10 cellular contexts compared by ENCODE assay signal in genomic region chr10:93475871-93476270, GRCh38. TPM values are rescaled to one million over a fixed set of nuclear protein-coding genes. Genes with fewer than 3 reads are reported as not detected.
A peak's percentile ranks its signal among the peaks of the same experiment; 100 is the strongest.
DNase-seq lines count a peak whose midpoint lies in the region; TF ChIP-seq lines count a peak whose summit lies in the region.
"Had no signal": no experiment of that assay in that cellular context is flagged by ENCODE, and none has a peak within 500 bp of the region (broad histone marks: within the 10 kb centered on the region; RNA-seq: fewer than 3 reads in every experiment).

No MANE protein-coding gene starts in this region.

- no peak for TF ChIP-seq EP300 in SK-N-SH (IDR thresholded peaks at IDR 0.05; ENCODE audit: borderline replicate concordance in 1 of 2, low read depth in 1 of 2, low read length in 1 of 2)

- TF ChIP-seq RAD21 in SK-N-SH (IDR thresholded peaks at IDR 0.05; ENCODE audit: low read length), result no peak

- no peaks in the 10 kb centered on the region for H3K4me1 Mint-ChIP-seq in activated naive CD4-positive, alpha-beta T cell treated with anti-CD3 and anti-CD28 coated beads, Interleukin-2, amount 10 ng/mL, durations not matched to agents 7 days and 5 days

- peaks cover 0 to 23% of the 10 kb centered on the region in 2 experiments for H3K36me3 ChIP-seq in SK-N-SH (replicated peaks in 1 of 2; ENCODE audit: control insufficient read depth in 1 of 2, insufficient read depth in 2 of 2, low read length in 1 of 2)
- H3K36me3 ChIP-seq in smooth muscle cell (ENCODE audit: low read depth), result no peaks in the 10 kb centered on the region
- no peaks in the 10 kb centered on the region for H3K36me3 ChIP-seq in WERI-Rb-1

- H3K4me3 Mint-ChIP-seq in activated naive CD4-positive, alpha-beta T cell treated with anti-CD3 and anti-CD28 coated beads, Interleukin-2, amount 10 ng/mL, durations not matched to agents 7 days and 5 days, result no peak overlapping the region
- H3K4me3 Mint-ChIP-seq: activated T-helper 17 cell treated with anti-CD3 and anti-CD28 coated beads, Interleukin-2, amount 50 U/mL, for 72 hours had no signal

- TF ChIP-seq CTCF in SK-N-SH (IDR thresholded peaks at IDR 0.05) (no peak), fibroblast of the aortic adventitia (IDR thresholded peaks at IDR 0.05; ENCODE audit: insufficient read depth, low read length) (no peak), smooth muscle cell (IDR thresholded peaks at IDR 0.05; ENCODE audit: borderline replicate concordance, insufficient read depth, poor library complexity, severe bottlenecking) (no peak), WERI-Rb-1 (IDR thresholded peaks at IDR 0.05; ENCODE audit: low read depth, low read length) (no peak)

- POLR2A ChIA-PET in SK-N-SH (lab: Yijun Ruan, JAX), result no interaction called here

- CTCF ChIA-PET in SK-N-SH (lab: Yijun Ruan, JAX), result interaction anchor here (1.4 to 8.8 kb wide), 2 partner anchors 20 to 100 kb away, joined by 3 to 92 read pairs; no protein-coding TSS in a partner anchor
- CTCF ChIA-PET in activated naive CD4-positive, alpha-beta T cell treated with anti-CD3 and anti-CD28 coated beads, Interleukin-2, amount 10 ng/mL, durations not matched to agents 7 days and 5 days (lab: Charles Lee), result interaction anchor here (6.3 kb wide), 1 partner anchor 99 kb away, joined by 42 read pairs; no protein-coding TSS in a partner anchor

- H3F3A ChIP-seq in SK-N-SH (replicated peaks; ENCODE audit: insufficient read depth), result peaks cover 59% of the 10 kb centered on the region
- H3F3A ChIP-seq in smooth muscle cell (ENCODE audit: low read depth), result peaks cover 11% of the 10 kb centered on the region

- H3K4me1 ChIP-seq in SK-N-SH (ENCODE audit: control insufficient read depth in 1 of 2, insufficient read depth in 2 of 2, low read depth in 1 of 2, low read length in 1 of 2), result peaks cover 10 to 28% of the 10 kb centered on the region in 2 experiments; a peak in 2 of 4 replicates
- H3K4me1 ChIP-seq in smooth muscle cell (ENCODE audit: low read depth), result peaks cover 26% of the 10 kb centered on the region

- H3K4me2 ChIP-seq in SK-N-SH (no peak overlapping the region), smooth muscle cell (peak overlapping the region; percentile 38)

- H3K27ac ChIP-seq in SK-N-SH (ENCODE audit: low read depth in 2 of 2, low read length in 1 of 2) (peak overlapping the region in 1 of 2 experiments; percentile 99; a peak in 2 of 4 replicates), smooth muscle cell (ENCODE audit: low read depth) (peak overlapping the region; percentile 52), WERI-Rb-1 (no peak overlapping the region), substantia nigra (ENCODE audit: low read depth, low read length, poor library complexity, severe bottlenecking) (no peak overlapping the region)

- 13% methylated on average over 2 of the region's 2 CpGs for WGBS in SK-N-SH (ENCODE audit: low lambda C conversion rate)
- WGBS in smooth muscle cell (ENCODE audit: low lambda C conversion rate), result 32% methylated on average over 2 of the region's 2 CpGs

- H3K9ac ChIP-seq in SK-N-SH, result peak overlapping the region; percentile 33; the same call in 1 of the 2 replicates
- no peak overlapping the region for H3K9ac ChIP-seq in smooth muscle cell (ENCODE audit: low read depth)

- no peaks in the 10 kb centered on the region for H3K9me3 Mint-ChIP-seq in activated naive CD4-positive, alpha-beta T cell treated with anti-CD3 and anti-CD28 coated beads, Interleukin-2, amount 10 ng/mL, durations not matched to agents 7 days and 5 days
- H3K9me3 Mint-ChIP-seq: activated T-helper 17 cell treated with anti-CD3 and anti-CD28 coated beads, Interleukin-2, amount 50 U/mL, for 72 hours had no signal

- H3K9me3 ChIP-seq in SK-N-SH (no peaks in the 10 kb centered on the region), smooth muscle cell (replicated peaks; ENCODE audit: low read depth) (no peaks in the 10 kb centered on the region), WERI-Rb-1 (ENCODE audit: severe bottlenecking) (no peaks in the 10 kb centered on the region)

- H2AFZ ChIP-seq in SK-N-SH (ENCODE audit: low read depth) (no peak overlapping the region), smooth muscle cell (ENCODE audit: low read depth) (no peak overlapping the region)

- H3K4me3 ChIP-seq in SK-N-SH (ENCODE audit: low read depth in 2 of 2, low read length in 1 of 2) (no peak overlapping the region), fibroblast of the aortic adventitia (ENCODE audit: low read depth, low read length) (no peak overlapping the region), smooth muscle cell (no peak overlapping the region), WERI-Rb-1 (ENCODE audit: low read depth, low read length) (no peak overlapping the region)

- no peak overlapping the region for H3K27ac Mint-ChIP-seq in activated naive CD4-positive, alpha-beta T cell treated with anti-CD3 and anti-CD28 coated beads, Interleukin-2, amount 10 ng/mL, durations not matched to agents 7 days and 5 days
- H3K27ac Mint-ChIP-seq: activated T-helper 17 cell treated with anti-CD3 and anti-CD28 coated beads, Interleukin-2, amount 50 U/mL, for 72 hours had no signal

- H3K27me3 ChIP-seq in SK-N-SH (ENCODE audit: insufficient read depth) (no peaks in the 10 kb centered on the region), smooth muscle cell (ENCODE audit: low read depth) (no peaks in the 10 kb centered on the region), WERI-Rb-1 (ENCODE audit: insufficient read depth, low read depth, severe bottlenecking) (no peaks in the 10 kb centered on the region)

- H3K27me3 Mint-ChIP-seq in activated naive CD4-positive, alpha-beta T cell treated with anti-CD3 and anti-CD28 coated beads, Interleukin-2, amount 10 ng/mL, durations not matched to agents 7 days and 5 days, result peaks cover 4% of the 10 kb centered on the region
- H3K27me3 Mint-ChIP-seq: activated T-helper 17 cell treated with anti-CD3 and anti-CD28 coated beads, Interleukin-2, amount 50 U/mL, for 72 hours had no signal

- H4K20me1 ChIP-seq in SK-N-SH (ENCODE audit: insufficient read depth), result no peaks in the 10 kb centered on the region
- H4K20me1 ChIP-seq in smooth muscle cell (ENCODE audit: low read depth), result peaks cover 10% of the 10 kb centered on the region

- H3K79me2 ChIP-seq in SK-N-SH (ENCODE audit: insufficient read depth) (peaks cover 93% of the 10 kb centered on the region), smooth muscle cell (ENCODE audit: low read depth) (peaks cover 92% of the 10 kb centered on the region)

- DNase-seq in HCEC 1CT, result peak; percentile 85
- DNase-seq in SK-N-SH, result no peak
- DNase-seq in fibroblast of the aortic adventitia (ENCODE audit: low read depth), result peak; percentile 83
- DNase-seq in smooth muscle cell (lab: John Stamatoyannopoulos, UW; ENCODE audit: unreplicated experiment), result no peak
- no peak for DNase-seq in WERI-Rb-1
- no peak for DNase-seq in activated naive CD4-positive, alpha-beta T cell treated with anti-CD3 and anti-CD28 coated beads, Interleukin-2, amount 10 ng/mL, durations not matched to agents 7 days and 5 days
- no peak for DNase-seq in substantia nigra (lab: John Stamatoyannopoulos, UW)
- no peak for DNase-seq in central memory CD4-positive, alpha-beta T cell
- DNase-seq: NCI-H446 treated with DMSO at 0.1 percent for 48 hours had no signal

- H3K9me2 ChIP-seq in SK-N-SH, result no peaks in the 10 kb centered on the region

- H3K36me3 Mint-ChIP-seq in activated naive CD4-positive, alpha-beta T cell treated with anti-CD3 and anti-CD28 coated beads, Interleukin-2, amount 10 ng/mL, durations not matched to agents 7 days and 5 days, result no peaks in the 10 kb centered on the region

TF ChIP-seq in SK-N-SH, 30 proteins besides CTCF, POLR2A, EP300 and RAD21 (continues in another document):
- no peak for TF ChIP-seq IRF3 (IDR thresholded peaks at IDR 0.05; ENCODE audit: low read depth, low read length)
- peak; percentile 45 for TF ChIP-seq TCF12 (IDR thresholded peaks at IDR 0.05)
- peak; percentile 46 for TF ChIP-seq FOSL2 (IDR thresholded peaks at IDR 0.05; ENCODE audit: borderline replicate concordance, low read depth)
- no peak for TF ChIP-seq ELF1 (IDR thresholded peaks at IDR 0.05)
- TF ChIP-seq, protein P1, sequence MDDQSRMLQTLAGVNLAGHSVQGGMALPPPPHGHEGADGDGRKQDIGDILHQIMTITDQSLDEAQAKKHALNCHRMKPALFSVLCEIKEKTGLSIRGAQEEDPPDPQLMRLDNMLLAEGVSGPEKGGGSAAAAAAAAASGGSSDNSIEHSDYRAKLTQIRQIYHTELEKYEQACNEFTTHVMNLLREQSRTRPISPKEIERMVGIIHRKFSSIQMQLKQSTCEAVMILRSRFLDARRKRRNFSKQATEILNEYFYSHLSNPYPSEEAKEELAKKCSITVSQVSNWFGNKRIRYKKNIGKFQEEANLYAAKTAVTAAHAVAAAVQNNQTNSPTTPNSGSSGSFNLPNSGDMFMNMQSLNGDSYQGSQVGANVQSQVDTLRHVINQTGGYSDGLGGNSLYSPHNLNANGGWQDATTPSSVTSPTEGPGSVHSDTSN (IDR thresholded peaks at IDR 0.05), result no peak
- no peak for TF ChIP-seq RFX5 (IDR thresholded peaks at IDR 0.05; ENCODE audit: low read length)
- no peak for TF ChIP-seq SIN3A (IDR thresholded peaks at IDR 0.05; ENCODE audit: borderline replicate concordance, low read depth, low read length)
- 0 out of 2 replicates have a peak, but pooled peaks have one; percentile 12 for TF ChIP-seq TEAD4 (IDR thresholded peaks at IDR 0.05; ENCODE audit: borderline replicate concordance, insufficient read depth)
- no peak for TF ChIP-seq POLR2AphosphoS5 (IDR thresholded peaks at IDR 0.05; ENCODE audit: low read depth, low read length)
- TF ChIP-seq GABPA (IDR thresholded peaks at IDR 0.05; ENCODE audit: low read depth), result no peak

RNA-seq across cellular contexts. Expression of gene MYOF, which starts 6.3 kb away (rescaled TPM):
- polyA plus RNA-seq in SK-N-SH (2012; rRNA removed), result 103 and 134 TPM in 2 replicates
- 116 and 117 TPM in 2 replicates for polyA plus RNA-seq in SK-N-SH (2012; cell fraction: cytosol; rRNA removed)
- polyA plus RNA-seq in SK-N-SH (2012; cell fraction: nucleus; rRNA removed), result 121 and 175 TPM in 2 replicates
- 381 and 408 TPM in 2 replicates for total RNA-seq in fibroblast of the aortic adventitia (ENCODE audit: low replicate concordance)
- total RNA-seq in smooth muscle cell, result 99.5 and 99.6 TPM in 2 replicates
- 29.6 and 45.1 TPM in 2 replicates for polyA plus RNA-seq in smooth muscle cell

RNA-seq across cellular contexts. Expression of gene CEP55, which starts 20.5 kb away (rescaled TPM):
- 9.8 and 11.3 TPM in 2 replicates for polyA plus RNA-seq in SK-N-SH (2012; rRNA removed)
- polyA plus RNA-seq in SK-N-SH (2012; cell fraction: cytosol; rRNA removed), result 14.8 and 16.8 TPM in 2 replicates
- polyA plus RNA-seq in SK-N-SH (2012; cell fraction: nucleus; rRNA removed), result 3.9 and 8.0 TPM in 2 replicates
- 2.7 and 36.9 TPM in 2 replicates for total RNA-seq in fibroblast of the aortic adventitia (ENCODE audit: low replicate concordance)
- 6.5 and 9.3 TPM in 2 replicates for total RNA-seq in smooth muscle cell
- polyA plus RNA-seq in smooth muscle cell, result 5.4 and 6.8 TPM in 2 replicates

Comparison
In these comparisons a context has a peak if more than half of its experiments do, and no peak if none do; other contexts are left out.
1. DNase-seq: peak in HCEC 1CT (single experiment) and fibroblast of the aortic adventitia (single experiment); none in SK-N-SH (single experiment), smooth muscle cell (single experiment), WERI-Rb-1 (single experiment), activated naive CD4-positive, alpha-beta T cell treated with anti-CD3 and anti-CD28 coated beads, Interleukin-2, amount 10 ng/mL, durations not matched to agents 7 days and 5 days (single experiment), substantia nigra (0 of 49) and central memory CD4-positive, alpha-beta T cell (single experiment).